8 cellular contexts compared by ENCODE assay signal in the genomic region with DNA sequence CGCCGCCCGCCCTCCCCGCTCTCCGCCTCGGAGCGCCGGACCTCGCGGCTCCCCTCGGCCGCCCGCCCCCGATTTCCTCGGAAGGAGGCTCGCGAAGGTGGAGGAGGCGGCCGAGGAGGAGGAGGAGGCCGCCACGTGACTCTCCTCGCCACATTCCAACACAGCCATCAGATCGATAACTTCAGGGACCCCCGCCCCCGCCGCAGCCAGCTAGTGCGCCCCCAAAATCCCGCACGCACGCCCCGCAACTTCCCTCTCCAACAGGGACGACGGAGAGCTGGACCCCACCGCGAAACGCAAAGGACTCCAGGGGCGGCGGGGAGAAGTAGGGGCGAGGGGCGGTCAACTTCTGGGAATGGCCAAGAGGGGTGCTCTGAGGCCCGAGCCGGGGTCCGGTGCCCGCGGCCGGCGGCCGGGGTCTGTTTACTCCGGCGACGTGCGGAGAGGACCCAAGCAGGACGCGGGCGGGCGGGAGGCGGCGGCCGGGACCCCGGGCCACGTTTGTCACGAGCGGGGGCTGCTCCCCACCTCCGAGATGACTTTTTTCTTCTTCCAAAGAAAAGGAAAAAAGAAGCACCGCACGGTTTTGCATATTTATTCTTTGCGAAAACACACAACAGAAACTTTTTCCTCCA. TPM values are rescaled to one million over a fixed set of nuclear protein-coding genes. Genes with fewer than 3 reads are reported as not detected.
DNase-seq lines count a peak whose midpoint lies in the region; ATAC-seq and TF ChIP-seq lines count a peak whose summit lies in the region.

No MANE protein-coding gene starts in this region.

- CTCF ChIA-PET in PC-3 (lab: Charles Lee), result no interaction called here

- no peaks in the 10 kb centered on the region for H3K9me3 ChIP-seq in DND-41 (ENCODE audit: insufficient read depth, low read length, severe bottlenecking)
- H3K9me3 ChIP-seq in PC-3 (ENCODE audit: low read length), result no peaks in the 10 kb centered on the region
- no peaks in the 10 kb centered on the region for H3K9me3 ChIP-seq in endodermal cell (ENCODE audit: control insufficient read depth, low read length)

- H3K27ac Mint-ChIP-seq in endodermal cell, result peak overlapping the region; percentile 82
- H3K27ac Mint-ChIP-seq in naive thymus-derived CD8-positive, alpha-beta T cell, result peak overlapping the region in 2 of 10 donors; percentile 28 to 32

- H4K20me1 ChIP-seq in DND-41 (ENCODE audit: insufficient read depth, low read length) (no peaks in the 10 kb centered on the region), PC-3 (ENCODE audit: low read length) (no peaks in the 10 kb centered on the region)

- no peaks in the 10 kb centered on the region for H3K9me2 ChIP-seq in PC-3 (replicated peaks; ENCODE audit: low read length)

- H3K4me2 ChIP-seq in DND-41 (ENCODE audit: insufficient read depth, low read length) (peak overlapping the region; percentile 82), PC-3 (ENCODE audit: low read length) (peak overlapping the region; percentile 100)

- H3K4me3 ChIP-seq in DND-41 (ENCODE audit: low read depth in 1 of 2, low read length in 2 of 2) (no peak overlapping the region), PC-3 (ENCODE audit: low read length) (peak overlapping the region; percentile 83), endodermal cell (ENCODE audit: low read length) (peak overlapping the region; percentile 90)

- H3K4me3 Mint-ChIP-seq in endodermal cell, result peak overlapping the region; percentile 93
- H3K4me3 Mint-ChIP-seq in naive thymus-derived CD8-positive, alpha-beta T cell, result peak overlapping the region; percentile 70 to 94 (median 88)

- H3K27me3 Mint-ChIP-seq in endodermal cell (ENCODE audit: insufficient read depth), result peaks cover 56% of the 10 kb centered on the region
- peaks cover 32 to 65% (median 48%) of the 10 kb centered on the region in 5 donors for H3K27me3 Mint-ChIP-seq in naive thymus-derived CD8-positive, alpha-beta T cell

- TF ChIP-seq CTCF in DND-41 (IDR thresholded peaks at IDR 0.05; ENCODE audit: borderline replicate concordance, extremely low read depth, low read length, poor library complexity, severe bottlenecking) (no peak), PC-3 (conservative IDR thresholded peaks at IDR 0.05; ENCODE audit: low read depth, low read length) (no peak), endodermal cell (conservative IDR thresholded peaks at IDR 0.05) (no peak)

- H3K9ac ChIP-seq in DND-41 (ENCODE audit: low read depth, low read length) (no peak overlapping the region), PC-3 (ENCODE audit: low read length) (no peak overlapping the region), endodermal cell (ENCODE audit: extremely low read depth, low read length, poor library complexity, severe bottlenecking) (peak overlapping the region; percentile 80)

- ATAC-seq in DND-41 (ENCODE audit: insufficient read depth, low read depth) (no peak), PC-3 (no peak; the same call in 1 of the 2 replicates), GM19467 (IDR thresholded peaks at IDR 0.05; ENCODE audit: unreplicated experiment) (no peak), GM21528 (IDR thresholded peaks at IDR 0.05; ENCODE audit: low FRiP score, unreplicated experiment) (no peak)
- no peak for ATAC-seq in naive thymus-derived CD8-positive, alpha-beta T cell

- no peak for DNase-seq in DND-41
- no peak for DNase-seq in PC-3
- no peak for DNase-seq in endodermal cell
- peak in 1 of 10 donors; percentile 0 for DNase-seq in naive thymus-derived CD8-positive, alpha-beta T cell
- DNase-seq in NCI-H2171 (lab: John Stamatoyannopoulos, UW), result no peak
- DNase-seq in NCI-H187 treated with DMSO at 0.1 percent for 48 hours (lab: John Stamatoyannopoulos, UW), result no peak

- no peaks in the 10 kb centered on the region for H3K36me3 Mint-ChIP-seq in endodermal cell (ENCODE audit: low read depth)
- peaks cover 0 to 8% (median 7%) of the 10 kb centered on the region in 3 donors for H3K36me3 Mint-ChIP-seq in naive thymus-derived CD8-positive, alpha-beta T cell

- H3K4me1 Mint-ChIP-seq in endodermal cell, result peaks cover 9% of the 10 kb centered on the region
- H3K4me1 Mint-ChIP-seq in naive thymus-derived CD8-positive, alpha-beta T cell, result peaks cover 4 to 23% (median 17%) of the 10 kb centered on the region in 4 donors

- no peak overlapping the region for H2AFZ ChIP-seq in DND-41 (ENCODE audit: low read depth, low read length)
- H2AFZ ChIP-seq in PC-3 (ENCODE audit: low read length), result no peak overlapping the region

- BruUV-seq in PC-3 (replicated peaks; lab: Mats Ljungman, UMichigan), result no TSS peak

- H3K27me3 ChIP-seq in DND-41 (ENCODE audit: insufficient read depth, low read length, poor library complexity) (peaks cover 51% of the 10 kb centered on the region), PC-3 (ENCODE audit: low read length) (peaks cover 88% of the 10 kb centered on the region), endodermal cell (ENCODE audit: control insufficient read depth, insufficient read depth, low read length, poor library complexity, severe bottlenecking) (peaks cover 42% of the 10 kb centered on the region)

- intact Hi-C loops in PC-3 (cut with micrococcal nuclease), result loop anchor here (5.0 to 10.0 kb wide), 4 partner anchors 63 to 953 kb away; a partner anchor contains a TSS

- H3F3A ChIP-seq in PC-3 (ENCODE audit: low read length, unreplicated experiment), result no peaks in the 10 kb centered on the region

- no peaks in the 10 kb centered on the region for H3K9me3 Mint-ChIP-seq in endodermal cell
- peaks cover 0 to 13% (median 4%) of the 10 kb centered on the region in 9 donors for H3K9me3 Mint-ChIP-seq in naive thymus-derived CD8-positive, alpha-beta T cell

- H3K27ac ChIP-seq in DND-41 (ENCODE audit: low read length) (no peak overlapping the region), PC-3 (ENCODE audit: low read length) (no peak overlapping the region), endodermal cell (ENCODE audit: low read depth, low read length) (peak overlapping the region; percentile 98)

- no peaks in the 10 kb centered on the region for H3K79me2 ChIP-seq in DND-41 (ENCODE audit: insufficient read depth, low read length)
- H3K79me2 ChIP-seq in PC-3 (ENCODE audit: low read length), result no peaks in the 10 kb centered on the region

- WGBS in endodermal cell (ENCODE audit: insufficient coverage in 1 of 2, insufficient read length in 1 of 2), 2 experiments, result 0% methylated on average over 3 to 65 of the region's 67 CpGs

- POLR2A ChIA-PET in PC-3 (lab: Charles Lee; ENCODE audit: unreplicated experiment), result no interaction called here
- POLR2A ChIA-PET in naive thymus-derived CD8-positive, alpha-beta T cell (lab: Charles Lee), result no interaction called here

- peaks cover 18% of the 10 kb centered on the region for H3K4me1 ChIP-seq in DND-41 (ENCODE audit: insufficient read depth, low read length)
- peaks cover 8% of the 10 kb centered on the region; the same call in 1 of the 2 replicates for H3K4me1 ChIP-seq in PC-3 (ENCODE audit: insufficient read depth, low read length)
- no peaks in the 10 kb centered on the region for H3K4me1 ChIP-seq in endodermal cell (ENCODE audit: control insufficient read depth, insufficient read depth, low read length)

- no peaks in the 10 kb centered on the region for H3K36me3 ChIP-seq in DND-41 (ENCODE audit: insufficient read depth, low read length)
- H3K36me3 ChIP-seq in PC-3 (ENCODE audit: low read depth, low read length), result no peaks in the 10 kb centered on the region
- no peaks in the 10 kb centered on the region for H3K36me3 ChIP-seq in endodermal cell (ENCODE audit: control insufficient read depth, insufficient read depth, low read length)

RNA-seq across cellular contexts. Expression of a gene that starts 1.9 kb away (rescaled TPM):
- total RNA-seq in PC-3 (2014; rRNA removed), result 0.04 TPM in 1 of 2 replicates, not detected in the other
- 10 to 100 TPM; 21.4 to 26.9 TPM for total RNA-seq in endodermal cell
- 63.1 TPM for polyA plus RNA-seq in endodermal cell (2013, experiment 1 of 2)
- 65.3 TPM for polyA plus RNA-seq in endodermal cell (2013, experiment 2 of 2)
- total RNA-seq in naive thymus-derived CD8-positive, alpha-beta T cell, result under 1 TPM in 1 of 2 experiments, not detected in 1; 0.62 TPM
- polyA plus RNA-seq in naive thymus-derived CD8-positive, alpha-beta T cell, result not detected

Comparison
In these comparisons a context has a peak if more than half of its experiments do, and no peak if none do; other contexts are left out.
1. H3K4me3 ChIP-seq: peak in PC-3 (single experiment) and endodermal cell (single experiment); none in DND-41 (0 of 2).
2. RNA of a gene that starts 1.9 kb away (total RNA-seq): 21.4 to 26.9 TPM in endodermal cell; 0.62 TPM in naive thymus-derived CD8-positive, alpha-beta T cell and 0.04 TPM in PC-3; every median in the first group is over 10 times any median in the second.